ENCODE assay signal across 14 cellular contexts in the genomic region with DNA sequence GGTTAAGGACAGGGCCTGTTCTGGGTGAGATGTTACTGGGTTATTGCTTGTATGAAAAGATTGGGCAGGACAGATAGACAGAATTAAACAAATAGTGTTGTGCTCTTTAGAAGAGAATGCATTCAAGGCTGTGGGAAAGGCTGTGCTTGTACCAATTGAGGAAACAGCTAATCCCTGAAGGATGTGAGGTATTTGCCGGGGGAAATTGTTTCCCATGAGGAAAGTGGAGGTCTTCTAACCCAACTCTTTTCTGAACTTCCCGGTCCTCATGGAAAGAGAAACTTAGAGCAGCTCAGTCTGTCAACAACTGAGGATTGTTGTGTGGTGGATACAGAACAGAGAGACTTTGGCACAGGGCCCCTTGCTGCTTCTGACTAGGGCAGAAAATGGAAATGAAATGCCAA. TPM values are rescaled to one million over a fixed set of nuclear protein-coding genes. Genes with fewer than 3 reads are reported as not detected.
DNase-seq lines count a peak whose midpoint lies in the region; ATAC-seq and TF ChIP-seq lines count a peak whose summit lies in the region.
"Had no signal": no experiment of that assay in that cellular context is flagged by ENCODE, and none has a peak within 500 bp of the region (broad histone marks: within the 10 kb centered on the region; RNA-seq: fewer than 3 reads in every experiment).

No MANE protein-coding gene starts in this region.

- no peak overlapping the region for H3K4me3 ChIP-seq in Panc1 (ENCODE audit: low read depth in 2 of 2, low read length in 2 of 2)
- peak overlapping the region in 17 of 59 donors; percentile 1 to 40 (median 14) for H3K4me3 ChIP-seq in dorsolateral prefrontal cortex
- no peak overlapping the region for H3K4me3 ChIP-seq in right lobe of liver
- peak overlapping the region in 1 of 2 donors; percentile 12 for H3K4me3 ChIP-seq in tibial artery
- H3K4me3 ChIP-seq: neural progenitor cell, Peyer's patch had no signal

- WGBS in right lobe of liver (ENCODE audit: insufficient coverage, low coverage, low lambda C conversion rate, missing lambda C conversion rate), result 20% methylated on average over 2 of the region's 2 CpGs

- BruUV-seq in Panc1 (replicated peaks; lab: Mats Ljungman, UMichigan), result no TSS peak

- ATAC-seq in Panc1, result 0 out of 2 replicates have a peak, but pooled peaks have one; percentile 26
- ATAC-seq in right lobe of liver, result peak; percentile 81 to 93 (median 86)
- ATAC-seq in HG03469 (IDR thresholded peaks at IDR 0.05; ENCODE audit: unreplicated experiment), result no peak
- ATAC-seq in HG02840 (IDR thresholded peaks at IDR 0.05; ENCODE audit: low FRiP score, unreplicated experiment), result no peak
- ATAC-seq: activated CD8-positive, alpha-beta memory T cell treated with anti-CD3 and anti-CD28 coated beads, Interleukin-2, amount 10 ng/mL, durations not matched to agents 7 days and 5 days had no signal

- no peaks in the 10 kb centered on the region for H3K4me1 ChIP-seq in Panc1 (ENCODE audit: control insufficient read depth, insufficient read depth, low read length)
- peaks cover 0 to 17% (median 6%) of the 10 kb centered on the region in 4 donors for H3K4me1 ChIP-seq in right lobe of liver
- peaks cover 0 to 36% (median 22%) of the 10 kb centered on the region in 4 donors for H3K4me1 ChIP-seq in tibial artery
- H3K4me1 ChIP-seq: neural progenitor cell had no signal

- POLR2A ChIA-PET in Panc1 (lab: Charles Lee), result no interaction called here

- H3K27me3 ChIP-seq in Panc1 (ENCODE audit: control insufficient read depth, insufficient read depth, low read length), result no peaks in the 10 kb centered on the region
- no peaks in the 10 kb centered on the region for H3K27me3 ChIP-seq in dorsolateral prefrontal cortex
- H3K27me3 ChIP-seq in right lobe of liver, result no peaks in the 10 kb centered on the region
- H3K27me3 ChIP-seq in tibial artery, result no peaks in the 10 kb centered on the region
- H3K27me3 ChIP-seq: neural progenitor cell, Peyer's patch had no signal

- H3K9me3 ChIP-seq in Panc1 (ENCODE audit: control insufficient read depth, insufficient read depth, low read depth, low read length), result no peaks in the 10 kb centered on the region
- H3K9me3 ChIP-seq in right lobe of liver, result no peaks in the 10 kb centered on the region
- no peaks in the 10 kb centered on the region for H3K9me3 ChIP-seq in tibial artery
- H3K9me3 ChIP-seq: Peyer's patch had no signal

- in situ Hi-C loops in Panc1 (cut with HindIII; ENCODE audit: low pct_unique_long_range_greater_than_20kb, low sequenced_read_pairs), result no loop called here

- TF ChIP-seq POLR2A in right lobe of liver (IDR thresholded peaks at IDR 0.05), result no peak

- intact Hi-C loops in Panc1 (cut with micrococcal nuclease; ENCODE audit: unreplicated experiment), result no loop called here
- intact Hi-C loops in dorsolateral prefrontal cortex (cut with DNase I), result no loop called here
- intact Hi-C loops in right lobe of liver (cut with DNase I), result no loop called here
- intact Hi-C loops in tibial artery (cut with DNase I; ENCODE audit: low total_unique reads), result loop anchor here (10.0 kb wide), 1 partner anchor 56 kb away; a partner anchor contains a TSS

- CTCF ChIA-PET in Panc1 (lab: Charles Lee), result no interaction called here

- DNase-seq in Panc1 (ENCODE audit: low read depth, low spot score), result no peak
- DNase-seq in dorsolateral prefrontal cortex, result peak in 3 of 10 donors; percentile 30 to 49 (median 31)
- DNase-seq in right lobe of liver, result peak in 2 of 3 donors; percentile 35 to 52
- DNase-seq in tibial artery, result no peak
- DNase-seq in occipital lobe (lab: John Stamatoyannopoulos, UW), result no peak
- DNase-seq in D341Med (ENCODE audit: low spot score), result no peak
- DNase-seq: activated CD8-positive, alpha-beta memory T cell treated with anti-CD3 and anti-CD28 coated beads, Interleukin-2, amount 10 ng/mL, durations not matched to agents 7 days and 5 days; DMS79 treated with DMSO at 0.1 percent for 48 hours; NCI-H2107; Peyer's patch; stimulated activated CD4-positive, alpha-beta T cell treated with anti-CD3 and anti-CD28 coated beads, Interleukin-4, amount 100 ng/mL, for 4 hours had no signal

- H3K36me3 ChIP-seq in Panc1 (ENCODE audit: control insufficient read depth, insufficient read depth, low read length), result no peaks in the 10 kb centered on the region
- H3K36me3 ChIP-seq in right lobe of liver, result no peaks in the 10 kb centered on the region
- no peaks in the 10 kb centered on the region for H3K36me3 ChIP-seq in tibial artery
- H3K36me3 ChIP-seq: neural progenitor cell, Peyer's patch had no signal

- TF ChIP-seq CTCF in Panc1 (IDR thresholded peaks at IDR 0.05) (no peak), dorsolateral prefrontal cortex (IDR thresholded peaks at IDR 0.05 in 54 of 56, conservative IDR thresholded peaks at IDR 0.05 in 2 of 56; ENCODE audit: low read depth in 1 of 56, partially characterized antibody in 56 of 56) (no peak), right lobe of liver (IDR thresholded peaks at IDR 0.05) (no peak), tibial artery (IDR thresholded peaks at IDR 0.05) (no peak)

- H3K27ac ChIP-seq in Panc1 (ENCODE audit: low read length), result no peak overlapping the region
- peak overlapping the region in 46 of 59 donors; percentile 0 to 78 (median 50) for H3K27ac ChIP-seq in dorsolateral prefrontal cortex
- peak overlapping the region in 2 of 3 donors; percentile 52 to 53 for H3K27ac ChIP-seq in right lobe of liver
- peak overlapping the region; percentile 59 to 64 for H3K27ac ChIP-seq in tibial artery
- H3K27ac ChIP-seq: neural progenitor cell had no signal

RNA-seq across cellular contexts. Expression of a gene that starts 9.5 kb away (rescaled TPM):
- total RNA-seq in Panc1 (2021; ENCODE audit: unreplicated experiment), result 12.9 TPM
- 14.4 TPM for polyA plus RNA-seq in Panc1 (2012; ENCODE audit: insufficient read length)
- total RNA-seq in dorsolateral prefrontal cortex, result 10 to 100 TPM; 25.8 to 83.3 (median 55.1) TPM
- 10 to 100 TPM in 4 of 6 experiments, 1 to 10 TPM in 2; 7.2 to 21.7 (median 12.4) TPM for total RNA-seq in right lobe of liver
- 57.9 TPM for total RNA-seq in occipital lobe

RNA-seq across cellular contexts. Expression of a gene that starts 57.6 kb away (rescaled TPM):
- total RNA-seq in Panc1 (2021; ENCODE audit: unreplicated experiment) (13.3 TPM), dorsolateral prefrontal cortex (10 to 100 TPM; 23.2 to 57.6 (median 40.4) TPM), right lobe of liver (1 to 10 TPM; 1.7 to 4.3 (median 3.2) TPM), occipital lobe (48.2 TPM)
- polyA plus RNA-seq in Panc1 (2012; ENCODE audit: insufficient read length), result 10.5 TPM

Comparison
In these comparisons a context has a peak if more than half of its experiments do, and no peak if none do; other contexts are left out.
1. ATAC-seq: peak in Panc1 (single experiment) and right lobe of liver (4 of 4); none in HG03469 (single experiment) and HG02840 (single experiment).
2. DNase-seq: peak in right lobe of liver (2 of 3); none in Panc1 (single experiment), tibial artery (0 of 2), occipital lobe (single experiment) and D341Med (single experiment).